ENCODE assay signal across 8 cellular contexts in genomic region chr9:37582548-37583157, GRCh38. TPM values are rescaled to one million over a fixed set of nuclear protein-coding genes. Genes with fewer than 3 reads are reported as not detected.
A peak's percentile ranks its signal among the peaks of the same experiment; 100 is the strongest.
DNase-seq lines count a peak whose midpoint lies in the region; ATAC-seq and TF ChIP-seq lines count a peak whose summit lies in the region.

No MANE protein-coding gene starts in this region.

- peak; percentile 71 for ATAC-seq in HCT116
- peak; percentile 52; the same call in 2 of the 3 replicates for ATAC-seq in RWPE2 (ENCODE audit: low read depth)
- no peak for ATAC-seq in GM21576 (IDR thresholded peaks at IDR 0.05; ENCODE audit: unreplicated experiment)
- ATAC-seq in GM21423 (IDR thresholded peaks at IDR 0.05; ENCODE audit: unreplicated experiment): no peak

- peak; percentile 34 to 73 (median 57); a peak in 5 of 6 replicates for TF ChIP-seq CTCF in HCT116 (IDR thresholded peaks at IDR 0.05 in 2 of 3, conservative IDR thresholded peaks at IDR 0.05 in 1 of 3; ENCODE audit: borderline replicate concordance in 1 of 3, insufficient read depth in 1 of 3, low read depth in 2 of 3, low read length in 2 of 3)
- TF ChIP-seq CTCF in RWPE2 (IDR thresholded peaks at IDR 0.05; ENCODE audit: poor library complexity, severe bottlenecking): peak; percentile 81
- peak; percentile 36 to 79 (median 65) for TF ChIP-seq CTCF in esophagus squamous epithelium (IDR thresholded peaks at IDR 0.05)
- TF ChIP-seq CTCF in neural progenitor cell (IDR thresholded peaks at IDR 0.05): peak; percentile 63

- H3K79me2 ChIP-seq in HCT116 (ENCODE audit: insufficient read depth, low read length) (peaks cover 98% of the 10 kb centered on the region), neural progenitor cell (ENCODE audit: low read depth) (peaks cover 15% of the 10 kb centered on the region)

- peak in 4 of 5 donors; percentile 22 to 42 (median 32) for DNase-seq in CD4-positive, alpha-beta memory T cell
- peak; percentile 42 for DNase-seq in HCT116 (ENCODE audit: low read depth, low spot score)
- no peak for DNase-seq in RWPE2 (ENCODE audit: low spot score)
- DNase-seq in esophagus squamous epithelium (lab: John Stamatoyannopoulos, UW): no peak
- DNase-seq in neural progenitor cell (ENCODE audit: low spot score): peak; percentile 55
- no peak for DNase-seq in activated CD8-positive, alpha-beta memory T cell treated with anti-CD3 and anti-CD28 coated beads, Interleukin-2, amount 50 U/mL, for 4 hours

- H3K36me3 ChIP-seq in CD4-positive, alpha-beta memory T cell (ENCODE audit: insufficient read depth, low read length): peaks cover 48% of the 10 kb centered on the region
- peaks cover 53 to 62% of the 10 kb centered on the region in 2 experiments for H3K36me3 ChIP-seq in HCT116 (ENCODE audit: control insufficient read depth in 1 of 2, insufficient read depth in 2 of 2, low read length in 2 of 2)
- peaks cover 73% of the 10 kb centered on the region for H3K36me3 ChIP-seq in RWPE2 (ENCODE audit: low read depth)
- peaks cover 7 to 70% (median 8%) of the 10 kb centered on the region in 3 donors for H3K36me3 ChIP-seq in esophagus squamous epithelium
- peaks cover 27% of the 10 kb centered on the region for H3K36me3 ChIP-seq in neural progenitor cell

- peaks cover 30 to 49% of the 10 kb centered on the region in 2 donors for H3K36me3 Mint-ChIP-seq in CD4-positive, alpha-beta memory T cell
- peaks cover 17% of the 10 kb centered on the region for H3K36me3 Mint-ChIP-seq in neural progenitor cell

- no peaks in the 10 kb centered on the region for H3K27me3 Mint-ChIP-seq in CD4-positive, alpha-beta memory T cell
- no peaks in the 10 kb centered on the region for H3K27me3 Mint-ChIP-seq in neural progenitor cell (ENCODE audit: insufficient read depth, low read depth)

- intact Hi-C loops in CD4-positive, alpha-beta memory T cell (cut with micrococcal nuclease): loop anchor here (1.0 to 5.0 kb wide), 2 partner anchors 12 to 170 kb away; partner anchors contain the start of gene TRMT10B
- intact Hi-C loops in HCT116 (cut with micrococcal nuclease) (loop anchor here (2.0 to 10.0 kb wide), 5 partner anchors 98 to 822 kb away; partner anchors contain the start of genes EXOSC3 and POLR1E), esophagus squamous epithelium (cut with DNase I) (no loop called here)

- no peaks in the 10 kb centered on the region for H3K27me3 ChIP-seq in CD4-positive, alpha-beta memory T cell (ENCODE audit: insufficient read depth, low read length)
- H3K27me3 ChIP-seq in HCT116 (ENCODE audit: insufficient read depth, low read length) (no peaks in the 10 kb centered on the region), RWPE2 (ENCODE audit: insufficient read depth, poor library complexity, severe bottlenecking) (no peaks in the 10 kb centered on the region), esophagus squamous epithelium (no peaks in the 10 kb centered on the region), neural progenitor cell (no peaks in the 10 kb centered on the region)

- no TSS peak for BruUV-seq in HCT116 (replicated peaks; lab: Mats Ljungman, UMichigan)

- peak overlapping the region in 4 of 7 donors; percentile 1 to 70 (median 28) for H3K27ac Mint-ChIP-seq in CD4-positive, alpha-beta memory T cell
- no peak overlapping the region for H3K27ac Mint-ChIP-seq in neural progenitor cell

- POLR2A ChIA-PET in CD4-positive, alpha-beta memory T cell (lab: Charles Lee; ENCODE audit: partially characterized antibody): interaction anchor here (1.0 to 1.5 kb wide), 2 partner anchors 9 to 10 kb away, joined by 3 to 8 read pairs; partner anchors contain the start of gene TOMM5
- POLR2A ChIA-PET in HCT116 (lab: Charles Lee): no interaction called here

- H3K9me2 ChIP-seq in HCT116 (ENCODE audit: insufficient read depth): no peaks in the 10 kb centered on the region

- 63 to 72% methylated on average over 6 of the region's 6 CpGs for WGBS in esophagus squamous epithelium, 2 donors

- H4K20me1 ChIP-seq in HCT116 (ENCODE audit: insufficient read depth) (peaks cover 39% of the 10 kb centered on the region; the same call in 1 of the 2 replicates), neural progenitor cell (ENCODE audit: low read depth) (no peaks in the 10 kb centered on the region)

- H3K4me1 Mint-ChIP-seq in CD4-positive, alpha-beta memory T cell: peaks cover 3 to 10% (median 6%) of the 10 kb centered on the region in 4 donors
- H3K4me1 Mint-ChIP-seq in neural progenitor cell: no peaks in the 10 kb centered on the region

- H3K4me1 ChIP-seq in CD4-positive, alpha-beta memory T cell (ENCODE audit: insufficient read depth, low read length): no peaks in the 10 kb centered on the region
- no peaks in the 10 kb centered on the region for H3K4me1 ChIP-seq in HCT116 (ENCODE audit: control insufficient read depth in 1 of 2, insufficient read depth in 2 of 2, low read length in 2 of 2)
- H3K4me1 ChIP-seq in RWPE2 (ENCODE audit: insufficient read depth, poor library complexity, severe bottlenecking): no peaks in the 10 kb centered on the region
- no peaks in the 10 kb centered on the region for H3K4me1 ChIP-seq in esophagus squamous epithelium
- no peaks in the 10 kb centered on the region for H3K4me1 ChIP-seq in neural progenitor cell

- no peak overlapping the region for H3K4me3 Mint-ChIP-seq in CD4-positive, alpha-beta memory T cell
- no peak overlapping the region for H3K4me3 Mint-ChIP-seq in neural progenitor cell

- no peak overlapping the region for H3K4me2 ChIP-seq in HCT116 (ENCODE audit: low read length)
- no peak overlapping the region for H3K4me2 ChIP-seq in neural progenitor cell

- CTCF ChIA-PET in CD4-positive, alpha-beta memory T cell (lab: Charles Lee; ENCODE audit: partially characterized antibody): interaction anchor here (2.3 kb wide), 1 partner anchor 10 kb away, joined by 19 read pairs; the partner anchor contains the start of gene TOMM5
- CTCF ChIA-PET in HCT116 (lab: Charles Lee): interaction anchor here (1.3 kb wide), 1 partner anchor 25 kb away, joined by 3 read pairs; no protein-coding TSS in a partner anchor

- TF ChIP-seq RAD21 in HCT116 (IDR thresholded peaks at IDR 0.05; ENCODE audit: low read depth): peak; percentile 65

- H3K27ac ChIP-seq in CD4-positive, alpha-beta memory T cell (ENCODE audit: low read depth, low read length): no peak overlapping the region
- no peak overlapping the region for H3K27ac ChIP-seq in HCT116 (ENCODE audit: low read depth, low read length)
- no peak overlapping the region for H3K27ac ChIP-seq in RWPE2 (ENCODE audit: poor library complexity, severe bottlenecking)
- no peak overlapping the region for H3K27ac ChIP-seq in esophagus squamous epithelium
- H3K27ac ChIP-seq in neural progenitor cell: no peak overlapping the region

- TF ChIP-seq POLR2A in HCT116 (IDR thresholded peaks at IDR 0.05; ENCODE audit: borderline replicate concordance, extremely low read depth, insufficient read depth, insufficient read length): no peak
- no peak for TF ChIP-seq POLR2A in esophagus squamous epithelium (IDR thresholded peaks at IDR 0.05)

- H3K9ac ChIP-seq in HCT116 (ENCODE audit: low read length): no peak overlapping the region
- no peak overlapping the region for H3K9ac ChIP-seq in neural progenitor cell

- H3K9me3 Mint-ChIP-seq in CD4-positive, alpha-beta memory T cell: no peaks in the 10 kb centered on the region
- no peaks in the 10 kb centered on the region for H3K9me3 Mint-ChIP-seq in neural progenitor cell

- RAD21 ChIA-PET in HCT116 (lab: Charles Lee; ENCODE audit: low non-redundant PET in 1 of 2, low total read pairs in 2 of 2, uncharacterized antibody in 2 of 2, unreplicated experiment in 2 of 2): no interaction called here

- no peak overlapping the region for H2AFZ ChIP-seq in HCT116 (ENCODE audit: low read depth, low read length, poor library complexity, severe bottlenecking)
- H2AFZ ChIP-seq in neural progenitor cell (replicated peaks): no peak overlapping the region

- H3F3A ChIP-seq in neural progenitor cell (ENCODE audit: low read depth): peaks cover 20% of the 10 kb centered on the region

- H3K9me3 ChIP-seq in CD4-positive, alpha-beta memory T cell (ENCODE audit: control insufficient read depth in 1 of 2, low read length in 2 of 2): no peaks in the 10 kb centered on the region
- H3K9me3 ChIP-seq in HCT116 (ENCODE audit: control insufficient read depth in 1 of 2, insufficient read depth in 1 of 2, low read depth in 1 of 2, low read length in 2 of 2) (no peaks in the 10 kb centered on the region), RWPE2 (ENCODE audit: severe bottlenecking) (no peaks in the 10 kb centered on the region), esophagus squamous epithelium (no peaks in the 10 kb centered on the region), neural progenitor cell (ENCODE audit: low read depth) (no peaks in the 10 kb centered on the region)

- H3K4me3 ChIP-seq in CD4-positive, alpha-beta memory T cell (ENCODE audit: low read length in 2 of 2): no peak overlapping the region
- no peak overlapping the region for H3K4me3 ChIP-seq in HCT116 (replicated peaks in 1 of 2; ENCODE audit: low read depth in 1 of 2, low read length in 2 of 2)
- H3K4me3 ChIP-seq in RWPE2 (ENCODE audit: severe bottlenecking): no peak overlapping the region
- no peak overlapping the region for H3K4me3 ChIP-seq in esophagus squamous epithelium
- no peak overlapping the region for H3K4me3 ChIP-seq in neural progenitor cell

TF ChIP-seq in HCT116, 20 proteins besides CTCF, POLR2A, EP300 and RAD21 (continues in another document):
- TF ChIP-seq ZNF274 (IDR thresholded peaks at IDR 0.05; ENCODE audit: low read depth, low read length) (no peak), FOSL1 (IDR thresholded peaks at IDR 0.05; ENCODE audit: low read depth) (no peak), CBX3 (IDR thresholded peaks at IDR 0.05; ENCODE audit: low read depth) (no peak), POLR2AphosphoS5 (IDR thresholded peaks at IDR 0.05; ENCODE audit: low read depth, low read length) (no peak), YY1 (IDR thresholded peaks at IDR 0.05; ENCODE audit: extremely low read depth, insufficient replicate concordance, low read depth, low read length) (no peak), EZH2phosphoT487 (IDR thresholded peaks at IDR 0.05; ENCODE audit: borderline replicate concordance) (no peak), JUND (IDR thresholded peaks at IDR 0.05) (no peak)
- TF ChIP-seq, protein P1, sequence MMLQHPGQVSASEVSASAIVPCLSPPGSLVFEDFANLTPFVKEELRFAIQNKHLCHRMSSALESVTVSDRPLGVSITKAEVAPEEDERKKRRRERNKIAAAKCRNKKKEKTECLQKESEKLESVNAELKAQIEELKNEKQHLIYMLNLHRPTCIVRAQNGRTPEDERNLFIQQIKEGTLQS (IDR thresholded peaks at IDR 0.05): no peak

RNA-seq across cellular contexts. Expression of gene FBXO10, which starts 6.5 kb away (rescaled TPM):
- 1 to 10 TPM; 5.5 to 6.1 TPM for total RNA-seq in CD4-positive, alpha-beta memory T cell
- 1 to 10 TPM; 3.2 to 4.9 TPM for polyA plus RNA-seq in CD4-positive, alpha-beta memory T cell
- total RNA-seq in HCT116 (2021; ENCODE audit: unreplicated experiment) (5.3 TPM), esophagus squamous epithelium (1 to 10 TPM; 3.4 to 6.0 (median 4.4) TPM), neural progenitor cell (ENCODE audit: low replicate concordance) (13.4 and 28.2 TPM in 2 replicates)
- polyA plus RNA-seq in HCT116 (2012): 4.8 and 5.6 TPM in 2 replicates

RNA-seq across cellular contexts. Expression of gene TOMM5, which starts 9.7 kb away (rescaled TPM):
- 10 to 100 TPM; 48.2 to 51.1 TPM for total RNA-seq in CD4-positive, alpha-beta memory T cell
- polyA plus RNA-seq in CD4-positive, alpha-beta memory T cell: 100 to 1,000 TPM; 201 to 226 TPM
- total RNA-seq in HCT116 (2021; ENCODE audit: unreplicated experiment): 161 TPM
- 118 and 167 TPM in 2 replicates for polyA plus RNA-seq in HCT116 (2012)
- 100 to 1,000 TPM in 2 of 4 donors, 10 to 100 TPM in 2; 25.1 to 129 (median 105) TPM for total RNA-seq in esophagus squamous epithelium
- 142 and 201 TPM in 2 replicates for total RNA-seq in neural progenitor cell (ENCODE audit: low replicate concordance)

Comparison
In these comparisons a context has a peak if more than half of its experiments do, and no peak if none do; other contexts are left out.
1. DNase-seq: peak in CD4-positive, alpha-beta memory T cell (4 of 5), HCT116 (single experiment) and neural progenitor cell (single experiment); none in RWPE2 (single experiment), esophagus squamous epithelium (single experiment) and activated CD8-positive, alpha-beta memory T cell treated with anti-CD3 and anti-CD28 coated beads, Interleukin-2, amount 50 U/mL, for 4 hours (single experiment).
2. ATAC-seq: peak in HCT116 (single experiment) and RWPE2 (single experiment); none in GM21576 (single experiment) and GM21423 (single experiment).
3. Peak in every context shown above with its lines, with median percentiles within 50 percentile points of each other: CTCF ChIP-seq.